1 cellular context compared by ENCODE assay signal in the genomic region with DNA sequence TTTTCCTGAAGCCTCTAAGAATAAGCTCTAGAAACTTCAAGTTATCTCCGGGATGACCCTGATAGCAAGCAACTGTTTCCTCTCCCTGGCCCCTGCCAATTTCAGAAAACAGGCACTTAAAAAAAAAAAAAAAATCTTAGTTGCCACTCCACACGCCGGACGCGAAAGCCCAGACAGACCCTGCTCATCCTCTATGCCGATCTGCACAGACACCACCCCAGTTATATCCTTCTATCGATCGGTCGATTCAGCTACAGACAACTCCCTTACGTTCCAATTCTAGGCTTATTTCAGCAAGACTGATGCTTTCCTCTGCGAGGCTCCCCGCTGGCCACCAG.
TF ChIP-seq lines count a peak whose summit lies in the region.

No MANE protein-coding gene starts in this region.

TF ChIP-seq in GM23338, 12 proteins besides CTCF, POLR2A, EP300 and RAD21 (continued from another document):
- TF ChIP-seq ZNF462 (CRISPR knock-in tag; IDR thresholded peaks at IDR 0.05) = no peak
- no peak for TF ChIP-seq REST (IDR thresholded peaks at IDR 0.05; ENCODE audit: unreplicated experiment)
- TF ChIP-seq NANOG (IDR thresholded peaks at IDR 0.05; ENCODE audit: borderline replicate concordance) = no peak
- no peak for TF ChIP-seq POLR2AphosphoS5 (IDR thresholded peaks at IDR 0.05; ENCODE audit: low read depth)
- TF ChIP-seq ZNF331 (CRISPR knock-in tag; IDR thresholded peaks at IDR 0.05; ENCODE audit: low read depth) = no peak
- no peak for TF ChIP-seq EZH2phosphoT487 (IDR thresholded peaks at IDR 0.05; ENCODE audit: unreplicated experiment)
- TF ChIP-seq CREB1 (CRISPR knock-in tag; IDR thresholded peaks at IDR 0.05; ENCODE audit: low read depth) = no peak
- no peak for TF ChIP-seq ZNF114 (CRISPR knock-in tag; IDR thresholded peaks at IDR 0.05)
- TF ChIP-seq EZH2 (IDR thresholded peaks at IDR 0.05; ENCODE audit: low read depth, unreplicated experiment) = no peak
- no peak for TF ChIP-seq STAT1 (IDR thresholded peaks at IDR 0.05; ENCODE audit: unreplicated experiment)
